In genomic region chr7:22052650-22053336, GRCh38 we compare ENCODE assay signal across 16 cellular contexts.
"Had no signal": no experiment of that assay in that cellular context is flagged by ENCODE, and none has a peak within 500 bp of the region (broad histone marks: within the 10 kb centered on the region; RNA-seq: fewer than 3 reads in every experiment).

No MANE protein-coding gene starts in this region.

- H2AFZ ChIP-seq: parathyroid adenoma had no signal

- DNase-seq: effector memory CD4-positive, alpha-beta T cell; esophagus squamous epithelium; left colon; mesendoderm; naive B cell; spleen; stimulated activated CD4-positive, alpha-beta T cell treated with anti-CD3 and anti-CD28 coated beads, Interleukin-15, amount 100 ng/mL, for 24 hours; stimulated activated CD4-positive, alpha-beta T cell treated with anti-CD3 and anti-CD28 coated beads, Interleukin-1b, Interleukin-23, amount 100 ng/mL, for 48 hours; stimulated activated CD4-positive, alpha-beta T cell treated with anti-CD3 and anti-CD28 coated beads, Interleukin-4, amount 100 ng/mL, for 24 hours; stimulated activated naive CD4-positive, alpha-beta T cell had no signal

- H3K9me3 ChIP-seq: esophagus squamous epithelium, prostate gland, spleen had no signal

- H3K36me3 ChIP-seq: esophagus squamous epithelium, prostate gland, spleen had no signal

- H3K4me3 Mint-ChIP-seq: naive B cell had no signal

- H3K27ac Mint-ChIP-seq: type B pancreatic cell had no signal

- H3K4me3 ChIP-seq: esophagus squamous epithelium, prostate gland, spleen had no signal

- H3K27ac ChIP-seq: epithelial cell of prostate, esophagus squamous epithelium, foreskin keratinocyte, parathyroid adenoma, prostate gland, spleen had no signal

- H3K27me3 ChIP-seq: esophagus squamous epithelium, spleen had no signal

- ATAC-seq: left colon, sciatic nerve had no signal

- H3K79me2 ChIP-seq: parathyroid adenoma had no signal

- H3K36me3 Mint-ChIP-seq: naive B cell, type B pancreatic cell had no signal

- H3K4me1 ChIP-seq: esophagus squamous epithelium, foreskin keratinocyte, parathyroid adenoma, prostate gland, spleen had no signal

- H3K9ac ChIP-seq: parathyroid adenoma had no signal

- H3K4me1 Mint-ChIP-seq: naive B cell had no signal

- H3K9me3 Mint-ChIP-seq: type B pancreatic cell had no signal
